In the genomic region with DNA sequence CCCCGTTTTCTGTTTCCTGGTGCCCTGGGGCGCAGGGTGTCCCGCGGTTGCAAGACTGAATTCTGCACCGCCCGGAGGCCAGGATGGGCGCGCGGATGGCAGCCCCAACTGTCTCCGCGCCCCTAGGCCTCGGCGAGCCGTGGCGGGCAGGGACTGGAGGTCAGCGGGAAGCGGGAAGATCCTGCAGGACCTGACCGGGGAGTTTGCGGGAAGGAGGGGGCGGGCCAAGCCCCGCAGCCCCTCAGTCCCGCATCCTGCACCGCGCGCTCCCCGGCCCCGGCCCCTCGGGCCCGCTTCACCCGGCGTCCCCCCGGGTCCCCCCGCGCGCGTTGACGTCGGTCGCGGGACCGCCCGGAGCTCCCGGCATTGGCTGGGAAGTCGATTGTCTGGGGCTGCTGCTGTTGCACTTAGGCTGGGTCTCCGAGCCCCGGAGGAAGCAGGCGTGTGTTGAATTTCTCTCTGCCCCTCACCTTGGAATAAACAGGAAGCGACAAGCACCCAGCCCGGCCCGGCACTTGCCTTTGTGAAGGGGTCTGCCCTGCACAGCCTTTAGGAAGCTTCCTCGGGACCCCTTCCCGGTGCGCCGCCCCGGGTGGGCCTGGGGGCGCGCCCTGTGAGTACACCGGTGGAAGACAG, we compare ENCODE assay signal across 8 cellular contexts. TPM values are rescaled to one million over a fixed set of nuclear protein-coding genes. Genes with fewer than 3 reads are reported as not detected.
DNase-seq lines count a peak whose midpoint lies in the region; ATAC-seq lines count a peak whose summit lies in the region.

A gene (plus strand): TSS at position 385 of the 636 bp plus-strand sequence.

- H3K9ac ChIP-seq in ES-I3 (ENCODE audit: low read depth, low read length), result peak within 1 kb of the TSS; percentile 97

- H3K4me1 Mint-ChIP-seq in activated T-helper 1 cell treated with anti-CD3 and anti-CD28 coated beads, Interleukin-12 subunit alpha, Interleukin-12 subunit beta, Interleukin-2, Interleukin-4 antibody, amounts not matched to agents 30 ng/mL and 10 ng/mL and 1 ng/mL, durations not matched to agents 14 hours and 24 hours and 36 hours (ENCODE audit: low read depth), result peaks cover 31% of the 10 kb centered on the region

- intact Hi-C loops in activated T-helper 1 cell treated with anti-CD3 and anti-CD28 coated beads, Interleukin-12 subunit alpha, Interleukin-12 subunit beta, Interleukin-2, Interleukin-4 antibody, amounts not matched to agents 30 ng/mL and 10 ng/mL and 1 ng/mL, durations not matched to agents 14 hours and 24 hours and 36 hours (cut with micrococcal nuclease), result loop anchor here (5.0 kb wide), 3 partner anchors 81 to 394 kb away; a partner anchor contains a TSS

- no peaks in the 10 kb centered on the region for H3K36me3 ChIP-seq in ES-I3 (ENCODE audit: insufficient read depth, low read length)
- no peaks in the 10 kb centered on the region for H3K36me3 ChIP-seq in urinary bladder (ENCODE audit: insufficient read depth)

- H3K4me3 ChIP-seq in urinary bladder (ENCODE audit: low read depth, low read length), result peak within 1 kb of the TSS; percentile 90

- H3K9me3 Mint-ChIP-seq in activated T-helper 1 cell treated with anti-CD3 and anti-CD28 coated beads, Interleukin-12 subunit alpha, Interleukin-12 subunit beta, Interleukin-2, Interleukin-4 antibody, amounts not matched to agents 30 ng/mL and 10 ng/mL and 1 ng/mL, durations not matched to agents 14 hours and 24 hours and 36 hours, result no peaks in the 10 kb centered on the region

- WGBS in urinary bladder, result 2% methylated on average over 58 of the region's 58 CpGs

- no peak for ATAC-seq in GM18907 (IDR thresholded peaks at IDR 0.05; ENCODE audit: unreplicated experiment)

- peak within 1 kb of the TSS; percentile 82 for H3K4me3 Mint-ChIP-seq in activated T-helper 1 cell treated with anti-CD3 and anti-CD28 coated beads, Interleukin-12 subunit alpha, Interleukin-12 subunit beta, Interleukin-2, Interleukin-4 antibody, amounts not matched to agents 30 ng/mL and 10 ng/mL and 1 ng/mL, durations not matched to agents 14 hours and 24 hours and 36 hours

- H3K27ac Mint-ChIP-seq in activated T-helper 1 cell treated with anti-CD3 and anti-CD28 coated beads, Interleukin-12 subunit alpha, Interleukin-12 subunit beta, Interleukin-2, Interleukin-4 antibody, amounts not matched to agents 30 ng/mL and 10 ng/mL and 1 ng/mL, durations not matched to agents 14 hours and 24 hours and 36 hours, result peak within 1 kb of the TSS; percentile 55

- peaks cover 12% of the 10 kb centered on the region for H3K4me1 ChIP-seq in ES-I3 (ENCODE audit: insufficient read depth, low read length)
- H3K4me1 ChIP-seq in urinary bladder (ENCODE audit: insufficient read depth), result peaks cover 2% of the 10 kb centered on the region

- DNase-seq in NCI-H345 treated with DMSO at 0.1 percent for 48 hours (lab: John Stamatoyannopoulos, UW; ENCODE audit: unreplicated experiment), result peak; percentile 27
- DNase-seq in activated T-helper 1 cell treated with anti-CD3 and anti-CD28 coated beads, Interleukin-12 subunit alpha, Interleukin-12 subunit beta, Interleukin-2, Interleukin-4 antibody, amounts not matched to agents 30 ng/mL and 10 ng/mL and 1 ng/mL, durations not matched to agents 14 hours and 24 hours and 36 hours (ENCODE audit: low spot score), result peak; percentile 17
- DNase-seq in globus pallidus (ENCODE audit: low spot score), result peak; percentile 65
- peak in 35 of 56 donors; percentile 25 to 78 (median 55) for DNase-seq in nucleus accumbens (lab: John Stamatoyannopoulos, UW)
- no peak for DNase-seq in COR-L47 (lab: John Stamatoyannopoulos, UW)

- H3K9me3 ChIP-seq in ES-I3 (ENCODE audit: control insufficient read depth, insufficient read depth, low read length), result no peaks in the 10 kb centered on the region

- peaks cover 28% of the 10 kb centered on the region for H3K27me3 Mint-ChIP-seq in activated T-helper 1 cell treated with anti-CD3 and anti-CD28 coated beads, Interleukin-12 subunit alpha, Interleukin-12 subunit beta, Interleukin-2, Interleukin-4 antibody, amounts not matched to agents 30 ng/mL and 10 ng/mL and 1 ng/mL, durations not matched to agents 14 hours and 24 hours and 36 hours (ENCODE audit: insufficient read depth)

- peaks cover 6% of the 10 kb centered on the region for H3K36me3 Mint-ChIP-seq in activated T-helper 1 cell treated with anti-CD3 and anti-CD28 coated beads, Interleukin-12 subunit alpha, Interleukin-12 subunit beta, Interleukin-2, Interleukin-4 antibody, amounts not matched to agents 30 ng/mL and 10 ng/mL and 1 ng/mL, durations not matched to agents 14 hours and 24 hours and 36 hours (ENCODE audit: low read depth)

- H3K27ac ChIP-seq in urinary bladder (ENCODE audit: low read depth), result no peak within 1 kb of the TSS

RNA-seq across cellular contexts. Expression of the gene that starts here (rescaled TPM):
- 34.5 and 35.2 TPM in 2 replicates for total RNA-seq in activated T-helper 1 cell treated with anti-CD3 and anti-CD28 coated beads, Interleukin-12 subunit alpha, Interleukin-12 subunit beta, Interleukin-2, Interleukin-4 antibody, amounts not matched to agents 30 ng/mL and 10 ng/mL and 1 ng/mL, durations not matched to agents 14 hours and 24 hours and 36 hours
- 52.3 TPM for total RNA-seq in urinary bladder
- polyA plus RNA-seq in urinary bladder, result 13.8 TPM
